ENCODE assay signal across 8 cellular contexts in genomic region chr3:127697531-127698240, GRCh38. TPM values are rescaled to one million over a fixed set of nuclear protein-coding genes. Genes with fewer than 3 reads are reported as not detected.
DNase-seq lines count a peak whose midpoint lies in the region; ATAC-seq and TF ChIP-seq lines count a peak whose summit lies in the region.

No MANE protein-coding gene starts in this region.

- H3K4me1 Mint-ChIP-seq in activated T-helper 2 cell treated with anti-CD3 and anti-CD28 coated beads, Interferon-gamma antibody, Interleukin-2, Interleukin-4, amounts not matched to agents 10 μg/mL and 5 μg/mL and 100 μg/mL, durations not matched to agents 14 hours and 24 hours and 36 hours (ENCODE audit: low read depth): no peaks in the 10 kb centered on the region

- H3K27ac ChIP-seq in foreskin keratinocyte (no peak overlapping the region), urinary bladder (ENCODE audit: low read depth) (peak overlapping the region; percentile 86)

- no peak overlapping the region for H3K27ac Mint-ChIP-seq in activated T-helper 2 cell treated with anti-CD3 and anti-CD28 coated beads, Interferon-gamma antibody, Interleukin-2, Interleukin-4, amounts not matched to agents 10 μg/mL and 5 μg/mL and 100 μg/mL, durations not matched to agents 14 hours and 24 hours and 36 hours

- intact Hi-C loops in activated T-helper 2 cell treated with anti-CD3 and anti-CD28 coated beads, Interferon-gamma antibody, Interleukin-2, Interleukin-4, amounts not matched to agents 10 μg/mL and 5 μg/mL and 100 μg/mL, durations not matched to agents 14 hours and 24 hours and 36 hours (cut with micrococcal nuclease): loop anchor here (5.0 kb wide), 2 partner anchors 135 to 275 kb away; no protein-coding TSS in a partner anchor

- no peaks in the 10 kb centered on the region for H3K36me3 Mint-ChIP-seq in activated T-helper 2 cell treated with anti-CD3 and anti-CD28 coated beads, Interferon-gamma antibody, Interleukin-2, Interleukin-4, amounts not matched to agents 10 μg/mL and 5 μg/mL and 100 μg/mL, durations not matched to agents 14 hours and 24 hours and 36 hours (ENCODE audit: low read depth)

- H3K4me1 ChIP-seq in foreskin keratinocyte: peaks cover 11% of the 10 kb centered on the region
- peaks cover 7% of the 10 kb centered on the region for H3K4me1 ChIP-seq in neuron (ENCODE audit: insufficient read depth, low read length)
- peaks cover 2% of the 10 kb centered on the region for H3K4me1 ChIP-seq in urinary bladder (ENCODE audit: insufficient read depth)

- 17% methylated on average over 16 of the region's 16 CpGs for WGBS in urinary bladder

- H3K36me3 ChIP-seq in neuron (ENCODE audit: insufficient read depth, low read length): no peaks in the 10 kb centered on the region
- no peaks in the 10 kb centered on the region for H3K36me3 ChIP-seq in urinary bladder (ENCODE audit: insufficient read depth)

- TF ChIP-seq CTCF in foreskin keratinocyte (conservative IDR thresholded peaks at IDR 0.05): no peak

- H3K9me3 Mint-ChIP-seq in activated T-helper 2 cell treated with anti-CD3 and anti-CD28 coated beads, Interferon-gamma antibody, Interleukin-2, Interleukin-4, amounts not matched to agents 10 μg/mL and 5 μg/mL and 100 μg/mL, durations not matched to agents 14 hours and 24 hours and 36 hours: no peaks in the 10 kb centered on the region

- no peaks in the 10 kb centered on the region for H3K27me3 ChIP-seq in foreskin keratinocyte
- H3K27me3 ChIP-seq in neuron (ENCODE audit: insufficient read depth, low read length): peaks cover 2% of the 10 kb centered on the region

- H3K4me3 ChIP-seq in neuron (ENCODE audit: low read length): peak overlapping the region; percentile 36
- no peak overlapping the region for H3K4me3 ChIP-seq in urinary bladder (ENCODE audit: low read depth, low read length)

- ATAC-seq in GM18868 (IDR thresholded peaks at IDR 0.05; ENCODE audit: unreplicated experiment): peak; percentile 72
- peak; percentile 73 for ATAC-seq in HG03460 (IDR thresholded peaks at IDR 0.05; ENCODE audit: unreplicated experiment)
- peak; percentile 75 for ATAC-seq in foreskin keratinocyte

- no peaks in the 10 kb centered on the region for H3K27me3 Mint-ChIP-seq in activated T-helper 2 cell treated with anti-CD3 and anti-CD28 coated beads, Interferon-gamma antibody, Interleukin-2, Interleukin-4, amounts not matched to agents 10 μg/mL and 5 μg/mL and 100 μg/mL, durations not matched to agents 14 hours and 24 hours and 36 hours (ENCODE audit: low read depth)

- no peak overlapping the region for H3K4me3 Mint-ChIP-seq in activated T-helper 2 cell treated with anti-CD3 and anti-CD28 coated beads, Interferon-gamma antibody, Interleukin-2, Interleukin-4, amounts not matched to agents 10 μg/mL and 5 μg/mL and 100 μg/mL, durations not matched to agents 14 hours and 24 hours and 36 hours (ENCODE audit: low read depth)

- H2AFZ ChIP-seq in neuron (ENCODE audit: low read depth, low read length): peak overlapping the region; percentile 44

- no peaks in the 10 kb centered on the region for H3K9me3 ChIP-seq in neuron (ENCODE audit: low read length)

- DNase-seq in AG08396 (ENCODE audit: low spot score) (peak; percentile 75), NOMO-1 treated with DMSO at 0.1 percent for 48 hours (lab: John Stamatoyannopoulos, UW; ENCODE audit: unreplicated experiment) (peak; percentile 82), foreskin keratinocyte (peak in 1 of 2 donors; percentile 74)
- DNase-seq in activated T-helper 2 cell treated with anti-CD3 and anti-CD28 coated beads, Interferon-gamma antibody, Interleukin-2, Interleukin-4, amounts not matched to agents 10 μg/mL and 5 μg/mL and 100 μg/mL, durations not matched to agents 14 hours and 24 hours and 36 hours (ENCODE audit: low spot score): peak; percentile 38

RNA-seq across cellular contexts. Expression of gene ABTB1, which starts 24.9 kb away (rescaled TPM):
- total RNA-seq in activated T-helper 2 cell treated with anti-CD3 and anti-CD28 coated beads, Interferon-gamma antibody, Interleukin-2, Interleukin-4, amounts not matched to agents 10 μg/mL and 5 μg/mL and 100 μg/mL, durations not matched to agents 14 hours and 24 hours and 36 hours: 11.7 and 12.1 TPM in 2 replicates
- total RNA-seq in foreskin keratinocyte (6.6 and 6.9 TPM in 2 replicates), urinary bladder (11.4 TPM)
- polyA plus RNA-seq in foreskin keratinocyte (12.8 and 14.2 TPM in 2 replicates), urinary bladder (76.6 TPM)
